11 cellular contexts compared by ENCODE assay signal in the genomic region with DNA sequence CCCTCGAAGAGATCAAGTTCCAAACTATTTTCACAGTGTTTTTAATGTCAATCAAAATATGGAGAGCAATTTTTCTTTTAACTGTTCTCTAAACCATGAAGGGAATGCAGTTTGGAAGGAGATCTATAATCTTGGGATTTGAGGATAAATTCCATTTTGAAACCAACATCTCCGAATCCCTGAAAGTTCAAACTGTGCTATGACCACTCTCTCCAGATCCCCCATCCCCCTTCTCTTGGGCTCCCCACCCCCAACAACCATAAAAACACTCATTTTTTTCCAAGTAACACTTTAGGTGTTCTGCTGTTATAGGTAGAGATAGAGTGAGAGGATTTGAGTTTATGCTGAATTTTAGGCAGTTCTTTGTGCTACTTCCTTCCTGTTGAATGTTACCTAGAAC. TPM values are rescaled to one million over a fixed set of nuclear protein-coding genes. Genes with fewer than 3 reads are reported as not detected.
DNase-seq lines count a peak whose midpoint lies in the region; ATAC-seq and TF ChIP-seq lines count a peak whose summit lies in the region.
"Had no signal": no experiment of that assay in that cellular context is flagged by ENCODE, and none has a peak within 500 bp of the region (broad histone marks: within the 10 kb centered on the region; RNA-seq: fewer than 3 reads in every experiment).

No MANE protein-coding gene starts in this region.

- H3K9me3 Mint-ChIP-seq in Caco-2 (ENCODE audit: unreplicated experiment) (no peaks in the 10 kb centered on the region), glutamatergic neuron (ENCODE audit: unreplicated experiment) (no peaks in the 10 kb centered on the region)
- H3K9me3 Mint-ChIP-seq: activated T-helper 17 cell treated with anti-CD3 and anti-CD28 coated beads, Interleukin-2, amount 50 U/mL, for 72 hours had no signal

- no peaks in the 10 kb centered on the region for H3K27me3 Mint-ChIP-seq in Caco-2 (ENCODE audit: insufficient read depth, unreplicated experiment)
- no peaks in the 10 kb centered on the region for H3K27me3 Mint-ChIP-seq in glutamatergic neuron (ENCODE audit: unreplicated experiment)

- no peak for TF ChIP-seq EP300 in sigmoid colon (IDR thresholded peaks at IDR 0.05)

- DNase-seq in Caco-2 (no peak), amniotic epithelial cell (ENCODE audit: low read depth) (peak; percentile 41), glutamatergic neuron (no peak), sigmoid colon (no peak), superior temporal gyrus (ENCODE audit: extremely low spot score) (no peak), NCI-H526 treated with DMSO at 0.1 percent for 48 hours (lab: John Stamatoyannopoulos, UW) (no peak)
- DNase-seq: COR-L47, GOT3 had no signal

- WGBS in sigmoid colon, 2 donors, result 54% methylated on average over 2 of the region's 2 CpGs

- intact Hi-C loops in Caco-2 (cut with micrococcal nuclease; ENCODE audit: unreplicated experiment) (no loop called here), sigmoid colon (cut with DNase I) (loop anchor here (5.0 kb wide), 1 partner anchor 111 kb away; no protein-coding TSS in a partner anchor)

- H3K4me1 ChIP-seq in Caco-2, result peaks cover 31% of the 10 kb centered on the region
- H3K4me1 ChIP-seq in sigmoid colon, result peaks cover 0 to 58% (median 42%) of the 10 kb centered on the region in 4 donors

- H3K9me3 ChIP-seq in Caco-2, result no peaks in the 10 kb centered on the region
- H3K9me3 ChIP-seq in sigmoid colon, result no peaks in the 10 kb centered on the region

- ATAC-seq in GM18498 (IDR thresholded peaks at IDR 0.05; ENCODE audit: unreplicated experiment) (no peak), GM18868 (IDR thresholded peaks at IDR 0.05; ENCODE audit: unreplicated experiment) (no peak)
- ATAC-seq: activated T-helper 17 cell treated with anti-CD3 and anti-CD28 coated beads, Interleukin-2, amount 50 U/mL, for 72 hours had no signal

- BruUV-seq in Caco-2 (replicated peaks; lab: Mats Ljungman, UMichigan), result no TSS peak

- H3K27ac ChIP-seq in sigmoid colon, result peak overlapping the region; percentile 91 to 94 (median 93)

- TF ChIP-seq CTCF in Caco-2 (IDR thresholded peaks at IDR 0.05; ENCODE audit: insufficient read depth in 1 of 2, low read depth in 1 of 2, low read length in 1 of 2, severe bottlenecking in 1 of 2, unreplicated experiment in 1 of 2) (no peak), glutamatergic neuron (IDR thresholded peaks at IDR 0.05; ENCODE audit: partially characterized antibody, unreplicated experiment) (no peak), sigmoid colon (IDR thresholded peaks at IDR 0.05) (no peak)

- peaks cover 9% of the 10 kb centered on the region for H3K36me3 Mint-ChIP-seq in Caco-2 (ENCODE audit: insufficient read depth, unreplicated experiment)
- H3K36me3 Mint-ChIP-seq in glutamatergic neuron (ENCODE audit: unreplicated experiment), result no peaks in the 10 kb centered on the region

- H3K36me3 ChIP-seq in Caco-2 (ENCODE audit: control insufficient read depth, insufficient read depth, low read length), result no peaks in the 10 kb centered on the region
- H3K36me3 ChIP-seq in sigmoid colon, result peaks cover 0 to 7% (median 0%) of the 10 kb centered on the region in 4 donors

- POLR2A ChIA-PET in Caco-2 (lab: Charles Lee), result no interaction called here

- H3K27me3 ChIP-seq in Caco-2 (replicated peaks; ENCODE audit: control insufficient read depth, insufficient read depth, low read length) (no peaks in the 10 kb centered on the region), sigmoid colon (no peaks in the 10 kb centered on the region)

- CTCF ChIA-PET in Caco-2 (lab: Charles Lee), result no interaction called here

- H3K4me3 Mint-ChIP-seq in Caco-2 (ENCODE audit: unreplicated experiment), result peak overlapping the region; percentile 79
- H3K4me3 Mint-ChIP-seq in glutamatergic neuron (ENCODE audit: unreplicated experiment), result peak overlapping the region; percentile 87
- H3K4me3 Mint-ChIP-seq: activated T-helper 17 cell treated with anti-CD3 and anti-CD28 coated beads, Interleukin-2, amount 50 U/mL, for 72 hours had no signal

- TF ChIP-seq POLR2A in sigmoid colon (IDR thresholded peaks at IDR 0.05), result no peak

- peak overlapping the region; percentile 79 for H3K27ac Mint-ChIP-seq in Caco-2 (ENCODE audit: unreplicated experiment)
- H3K27ac Mint-ChIP-seq in glutamatergic neuron (ENCODE audit: unreplicated experiment), result no peak overlapping the region
- H3K27ac Mint-ChIP-seq: activated T-helper 17 cell treated with anti-CD3 and anti-CD28 coated beads, Interleukin-2, amount 50 U/mL, for 72 hours had no signal

- no peak overlapping the region for H3K4me3 ChIP-seq in Caco-2 (ENCODE audit: low read depth, low read length)
- peak overlapping the region; percentile 52 to 66 (median 66) for H3K4me3 ChIP-seq in sigmoid colon

- H3K4me1 Mint-ChIP-seq in Caco-2 (ENCODE audit: low read depth, unreplicated experiment), result peaks cover 30% of the 10 kb centered on the region
- H3K4me1 Mint-ChIP-seq in glutamatergic neuron (ENCODE audit: low read depth, unreplicated experiment), result peaks cover 33% of the 10 kb centered on the region
- H3K4me1 Mint-ChIP-seq: activated T-helper 17 cell treated with anti-CD3 and anti-CD28 coated beads, Interleukin-2, amount 50 U/mL, for 72 hours had no signal

RNA-seq across cellular contexts. Expression of gene CALD1, which starts 1.7 kb away (rescaled TPM):
- total RNA-seq in Caco-2 (2022), result 140 and 155 TPM in 2 replicates
- 61.8 TPM for total RNA-seq in glutamatergic neuron (ENCODE audit: unreplicated experiment)
- total RNA-seq in sigmoid colon, result 1,000 to 10,000 TPM; 1,069 to 2,150 (median 1,500) TPM
- 100 to 1,000 TPM in 1 of 3 donors, 10 to 100 TPM in 2; 34.7 to 125 (median 79.3) TPM for polyA plus RNA-seq in sigmoid colon
